29 cellular contexts compared by ENCODE assay signal in the genomic region with DNA sequence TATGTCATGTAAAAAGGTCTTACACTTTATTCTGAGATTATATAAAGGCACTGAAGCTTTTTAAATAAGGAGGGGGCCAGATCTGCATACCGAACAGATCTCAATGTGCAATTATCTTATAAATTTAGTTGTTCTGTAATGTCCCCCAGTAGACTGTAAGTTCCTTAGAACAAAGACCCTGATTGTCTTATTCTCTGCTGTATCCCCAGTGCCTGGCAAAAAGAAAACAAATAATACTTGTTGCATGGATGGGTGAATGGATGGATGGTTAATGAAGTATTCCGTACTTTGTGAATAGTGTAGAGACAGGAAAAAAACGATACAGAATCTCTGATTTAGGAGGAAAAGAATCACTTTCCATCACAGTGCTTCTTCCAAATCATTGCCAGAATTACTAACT.
"Had no signal": no experiment of that assay in that cellular context is flagged by ENCODE, and none has a peak within 500 bp of the region (broad histone marks: within the 10 kb centered on the region; RNA-seq: fewer than 3 reads in every experiment).

No MANE protein-coding gene starts in this region.

- H3K27me3 Mint-ChIP-seq: dendritic cell treated with granulocyte-macrophage colony-stimulating factor and Interleukin-4, amounts not matched to agents 40 ng/mL and 50 ng/mL, for 4 days; naive thymus-derived CD8-positive, alpha-beta T cell; progenitor cell of endocrine pancreas; type B pancreatic cell had no signal

- H3K4me3 Mint-ChIP-seq: dendritic cell treated with granulocyte-macrophage colony-stimulating factor and Interleukin-4, amounts not matched to agents 40 ng/mL and 50 ng/mL, for 4 days; endodermal cell; naive thymus-derived CD8-positive, alpha-beta T cell; stimulated activated effector memory CD8-positive, alpha-beta T cell treated with anti-CD3 and anti-CD28 coated beads, Interleukin-12 subunit alpha, Interleukin-12 subunit beta, amount 100 ng/mL, for 72 hours; type B pancreatic cell had no signal

- H3K27me3 ChIP-seq: colonic mucosa, gastroesophageal sphincter, left lung, neutrophil, pancreas, right atrium auricular region, sigmoid colon, stomach, testis, tibial artery had no signal

- H3K27ac ChIP-seq: colonic mucosa, epithelial cell of prostate, gastroesophageal sphincter, heart right ventricle, left lung, neutrophil, pancreas, right atrium auricular region, sigmoid colon, stomach, testis, tibial artery had no signal

- H3K9me3 Mint-ChIP-seq: dendritic cell treated with granulocyte-macrophage colony-stimulating factor and Interleukin-4, amounts not matched to agents 40 ng/mL and 50 ng/mL, for 4 days; endodermal cell; naive thymus-derived CD8-positive, alpha-beta T cell; stimulated activated effector memory CD8-positive, alpha-beta T cell treated with anti-CD3 and anti-CD28 coated beads, Interleukin-12 subunit alpha, Interleukin-12 subunit beta, amount 100 ng/mL, for 72 hours; type B pancreatic cell had no signal

- H3K4me3 ChIP-seq: colonic mucosa, gastroesophageal sphincter, heart right ventricle, left lung, pancreas, right atrium auricular region, sigmoid colon, stomach, testis, tibial artery had no signal

- DNase-seq: colonic mucosa; effector CD8-positive, alpha-beta T cell; endodermal cell; foreskin fibroblast; glutamatergic neuron; heart right ventricle; left cardiac atrium; left lung; mesendoderm; midbrain; naive thymus-derived CD8-positive, alpha-beta T cell; pancreas; sigmoid colon; stimulated activated CD4-positive, alpha-beta T cell treated with anti-CD3 and anti-CD28 coated beads, Interleukin-2, amount 100 ng/mL, for 24 hours; stimulated activated CD4-positive, alpha-beta T cell treated with anti-CD3 and anti-CD28 coated beads, Interleukin-4, amount 100 ng/mL, for 24 hours; stimulated activated naive CD4-positive, alpha-beta T cell treated with Interleukin-2 at 50 U/mL for 16 hours; stomach; testis; tibial artery had no signal

- H3K4me1 ChIP-seq: colonic mucosa, gastroesophageal sphincter, heart right ventricle, left lung, pancreas, right atrium auricular region, sigmoid colon, stomach, testis, tibial artery had no signal

- H3K27ac Mint-ChIP-seq: dendritic cell treated with granulocyte-macrophage colony-stimulating factor and Interleukin-4, amounts not matched to agents 40 ng/mL and 50 ng/mL, for 4 days; endodermal cell; naive thymus-derived CD8-positive, alpha-beta T cell; progenitor cell of endocrine pancreas; stimulated activated effector memory CD8-positive, alpha-beta T cell treated with anti-CD3 and anti-CD28 coated beads, Interleukin-12 subunit alpha, Interleukin-12 subunit beta, amount 100 ng/mL, for 72 hours; type B pancreatic cell had no signal

- H3K4me1 Mint-ChIP-seq: stimulated activated effector memory CD8-positive, alpha-beta T cell treated with anti-CD3 and anti-CD28 coated beads, Interleukin-12 subunit alpha, Interleukin-12 subunit beta, amount 100 ng/mL, for 72 hours had no signal

- H3K9me3 ChIP-seq: colonic mucosa, gastroesophageal sphincter, heart right ventricle, left lung, neutrophil, pancreas, right atrium auricular region, sigmoid colon, stomach, testis, tibial artery had no signal

- ATAC-seq: esophagus mucosa; gastroesophageal sphincter; heart right ventricle; left cardiac atrium; left lung; naive thymus-derived CD8-positive, alpha-beta T cell; pancreas; stimulated activated effector memory CD8-positive, alpha-beta T cell treated with anti-CD3 and anti-CD28 coated beads, Interleukin-12 subunit alpha, Interleukin-12 subunit beta, amount 100 ng/mL, for 72 hours had no signal

- FAIRE-seq: islet of Langerhans, pancreas had no signal

- H3K36me3 ChIP-seq: colonic mucosa, gastroesophageal sphincter, left lung, neutrophil, pancreas, right atrium auricular region, sigmoid colon, stomach had no signal
